Comparison of ENCODE assay signal across 1 cellular context in genomic region chr9:126781717-126782388, GRCh38.
TF ChIP-seq lines count a peak whose summit lies in the region.

No MANE protein-coding gene starts in this region.

TF ChIP-seq in GM23338, 12 proteins besides CTCF, POLR2A, EP300 and RAD21 (continued from another document):
- TF ChIP-seq REST (IDR thresholded peaks at IDR 0.05; ENCODE audit: unreplicated experiment), result no peak
- no peak for TF ChIP-seq STAT1 (IDR thresholded peaks at IDR 0.05; ENCODE audit: unreplicated experiment)
- TF ChIP-seq CREB1 (CRISPR knock-in tag; IDR thresholded peaks at IDR 0.05; ENCODE audit: low read depth), result no peak
- no peak for TF ChIP-seq EZH2 (IDR thresholded peaks at IDR 0.05; ENCODE audit: low read depth, unreplicated experiment)
- TF ChIP-seq EZH2phosphoT487 (IDR thresholded peaks at IDR 0.05; ENCODE audit: unreplicated experiment), result no peak
